Comparison of ENCODE assay signal across 24 cellular contexts in the genomic region with DNA sequence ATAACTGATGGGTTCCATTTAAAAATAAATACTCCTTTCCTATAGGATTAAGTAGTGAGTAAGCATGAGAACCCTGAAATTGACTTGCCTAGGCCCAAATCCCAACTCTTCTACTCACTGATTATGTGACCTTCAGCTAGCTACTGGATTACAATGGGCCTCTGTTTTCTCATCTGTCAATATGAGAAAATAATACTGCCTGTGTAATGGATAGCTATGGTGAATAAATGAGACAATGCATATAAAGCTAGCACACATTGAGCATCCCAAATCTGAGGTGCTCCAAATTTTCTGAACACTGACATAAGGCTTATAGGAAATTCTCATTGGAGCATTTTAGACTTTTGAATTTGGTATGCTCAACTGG. TPM values are rescaled to one million over a fixed set of nuclear protein-coding genes. Genes with fewer than 3 reads are reported as not detected.
DNase-seq lines count a peak whose midpoint lies in the region; ATAC-seq, FAIRE-seq and TF ChIP-seq lines count a peak whose summit lies in the region.
"Had no signal": no experiment of that assay in that cellular context is flagged by ENCODE, and none has a peak within 500 bp of the region (broad histone marks: within the 10 kb centered on the region; RNA-seq: fewer than 3 reads in every experiment).

No MANE protein-coding gene starts in this region.

- ATAC-seq in stimulated activated naive CD8-positive, alpha-beta T cell treated with anti-CD3 and anti-CD28 coated beads, Interleukin-15, amount 100 ng/mL, for 72 hours: no peak
- no peak for ATAC-seq in activated CD8-positive, alpha-beta T cell treated with anti-CD3 and anti-CD28 coated beads for 36 hours
- ATAC-seq: foreskin keratinocyte, left cardiac atrium had no signal

- no peaks in the 10 kb centered on the region for H3K9me3 Mint-ChIP-seq in stimulated activated naive CD8-positive, alpha-beta T cell treated with anti-CD3 and anti-CD28 coated beads, Interleukin-15, Interleukin-2, amounts not matched to agents 100 ng/mL and 50 ng/mL, for 24 hours
- H3K9me3 Mint-ChIP-seq in stimulated activated naive CD8-positive, alpha-beta T cell treated with anti-CD3 and anti-CD28 coated beads, Interleukin-15, amount 100 ng/mL, for 72 hours: no peaks in the 10 kb centered on the region
- H3K9me3 Mint-ChIP-seq in activated CD8-positive, alpha-beta T cell treated with anti-CD3 and anti-CD28 coated beads for 36 hours: no peaks in the 10 kb centered on the region
- H3K9me3 Mint-ChIP-seq: HFFc6 had no signal

- H3K27ac Mint-ChIP-seq in stimulated activated naive CD8-positive, alpha-beta T cell treated with anti-CD3 and anti-CD28 coated beads, Interleukin-15, Interleukin-2, amounts not matched to agents 100 ng/mL and 50 ng/mL, for 24 hours: peak overlapping the region; percentile 78
- H3K27ac Mint-ChIP-seq in stimulated activated naive CD8-positive, alpha-beta T cell treated with anti-CD3 and anti-CD28 coated beads, Interleukin-15, amount 100 ng/mL, for 72 hours: peak overlapping the region in 1 of 2 donors; percentile 22
- H3K27ac Mint-ChIP-seq in activated CD8-positive, alpha-beta T cell treated with anti-CD3 and anti-CD28 coated beads for 36 hours: peak overlapping the region; percentile 81
- H3K27ac Mint-ChIP-seq: HFFc6 had no signal

- peak overlapping the region; percentile 58 for H3K4me3 Mint-ChIP-seq in stimulated activated naive CD8-positive, alpha-beta T cell treated with anti-CD3 and anti-CD28 coated beads, Interleukin-15, Interleukin-2, amounts not matched to agents 100 ng/mL and 50 ng/mL, for 24 hours
- H3K4me3 Mint-ChIP-seq in stimulated activated naive CD8-positive, alpha-beta T cell treated with anti-CD3 and anti-CD28 coated beads, Interleukin-15, amount 100 ng/mL, for 72 hours: peak overlapping the region in 1 of 2 donors; percentile 21
- peak overlapping the region; percentile 47 for H3K4me3 Mint-ChIP-seq in activated CD8-positive, alpha-beta T cell treated with anti-CD3 and anti-CD28 coated beads for 36 hours
- H3K4me3 Mint-ChIP-seq: HFFc6 had no signal

- TF ChIP-seq POLR2A in Peyer's patch (IDR thresholded peaks at IDR 0.05): no peak

- intact Hi-C loops in activated CD8-positive, alpha-beta T cell treated with anti-CD3 and anti-CD28 coated beads for 36 hours (cut with micrococcal nuclease): no loop called here

- peak; percentile 51 for FAIRE-seq in frontal cortex (lab: Jason Lieb, UNC)
- FAIRE-seq: astrocyte had no signal

- no peak for DNase-seq in stimulated activated naive CD8-positive, alpha-beta T cell treated with anti-CD3 and anti-CD28 coated beads, Interleukin-15, amount 100 ng/mL, for 72 hours
- DNase-seq in activated CD8-positive, alpha-beta T cell treated with anti-CD3 and anti-CD28 coated beads for 36 hours: no peak
- DNase-seq in frontal cortex (ENCODE audit: low spot score in 2 of 2) (no peak), NCI-H510A treated with DMSO at 0.1 percent for 48 hours (lab: John Stamatoyannopoulos, UW) (no peak), Peyer's patch (no peak)
- DNase-seq in stimulated activated CD4-positive, alpha-beta T cell treated with anti-CD3 and anti-CD28 coated beads, Interleukin-12 subunit alpha, Interleukin-12 subunit beta, amount 100 ng/mL, for 4 hours: no peak
- DNase-seq: activated CD4-positive, alpha-beta T cell treated with anti-CD3 and anti-CD28 coated beads, Interleukin-2, amount 50 U/mL, for 4 hours; activated naive CD4-positive, alpha-beta T cell treated with anti-CD3 and anti-CD28 coated beads, Interleukin-2, amount 50 U/mL, for 16 hours; foreskin keratinocyte; GM23248; HFFc6; Kasumi-1; left cardiac atrium; MV-4-11; NCI-H1436 treated with DMSO at 0.1 percent for 48 hours; posterior cingulate gyrus; stimulated activated CD4-positive, alpha-beta T cell treated with anti-CD3 and anti-CD28 coated beads, Interleukin-15, amount 100 ng/mL, for 24 hours; T1000; thyroid gland had no signal

- peaks cover 10% of the 10 kb centered on the region for H3K36me3 Mint-ChIP-seq in stimulated activated naive CD8-positive, alpha-beta T cell treated with anti-CD3 and anti-CD28 coated beads, Interleukin-15, Interleukin-2, amounts not matched to agents 100 ng/mL and 50 ng/mL, for 24 hours (ENCODE audit: low read depth)
- H3K36me3 Mint-ChIP-seq in activated CD8-positive, alpha-beta T cell treated with anti-CD3 and anti-CD28 coated beads for 36 hours (ENCODE audit: low read depth): peaks cover 29% of the 10 kb centered on the region

- CTCF ChIA-PET in activated CD8-positive, alpha-beta T cell treated with anti-CD3 and anti-CD28 coated beads for 36 hours (lab: Charles Lee): interaction anchor here (0.7 to 10.4 kb wide), 16 partner anchors 8 to 643 kb away, joined by 3 to 84 read pairs (median 4); no protein-coding TSS in a partner anchor

- no peaks in the 10 kb centered on the region for H3K27me3 ChIP-seq in Peyer's patch
- H3K27me3 ChIP-seq: esophagus muscularis mucosa, foreskin keratinocyte, thyroid gland, vagina had no signal

- TF ChIP-seq CTCF in activated CD8-positive, alpha-beta T cell treated with anti-CD3 and anti-CD28 coated beads for 36 hours (IDR thresholded peaks at IDR 0.05): no peak
- no peak for TF ChIP-seq CTCF in Peyer's patch (IDR thresholded peaks at IDR 0.05)

- H3K4me1 ChIP-seq in Peyer's patch: peaks cover 0 to 8% (median 3%) of the 10 kb centered on the region in 4 donors
- H3K4me1 ChIP-seq: thyroid gland had no signal

- POLR2A ChIA-PET in activated CD8-positive, alpha-beta T cell treated with anti-CD3 and anti-CD28 coated beads for 36 hours (lab: Charles Lee): interaction anchor here (0.9 to 2.4 kb wide), 5 partner anchors 8 to 172 kb away, joined by 3 to 16 read pairs (median 6); no protein-coding TSS in a partner anchor

- no peaks in the 10 kb centered on the region for H3K27me3 Mint-ChIP-seq in stimulated activated naive CD8-positive, alpha-beta T cell treated with anti-CD3 and anti-CD28 coated beads, Interleukin-15, Interleukin-2, amounts not matched to agents 100 ng/mL and 50 ng/mL, for 24 hours
- no peaks in the 10 kb centered on the region for H3K27me3 Mint-ChIP-seq in stimulated activated naive CD8-positive, alpha-beta T cell treated with anti-CD3 and anti-CD28 coated beads, Interleukin-15, amount 100 ng/mL, for 72 hours
- no peaks in the 10 kb centered on the region for H3K27me3 Mint-ChIP-seq in activated CD8-positive, alpha-beta T cell treated with anti-CD3 and anti-CD28 coated beads for 36 hours

- H3K27ac ChIP-seq in temporal lobe (ENCODE audit: low read depth, low read length) (peak overlapping the region; percentile 95), Peyer's patch (no peak overlapping the region)
- H3K27ac ChIP-seq: esophagus muscularis mucosa, foreskin keratinocyte, GM23248, thyroid gland, vagina had no signal

- H3K4me3 ChIP-seq in Peyer's patch: no peak overlapping the region
- H3K4me3 ChIP-seq: esophagus muscularis mucosa, GM23248, thyroid gland, vagina had no signal

- no peaks in the 10 kb centered on the region for H3K9me3 ChIP-seq in Peyer's patch
- H3K9me3 ChIP-seq: esophagus muscularis mucosa, thyroid gland, vagina had no signal

- no peaks in the 10 kb centered on the region for H3K36me3 ChIP-seq in Peyer's patch
- H3K36me3 ChIP-seq: esophagus muscularis mucosa, thyroid gland, vagina had no signal

- H3K4me1 Mint-ChIP-seq in stimulated activated naive CD8-positive, alpha-beta T cell treated with anti-CD3 and anti-CD28 coated beads, Interleukin-15, Interleukin-2, amounts not matched to agents 100 ng/mL and 50 ng/mL, for 24 hours (ENCODE audit: low read depth): peaks cover 73% of the 10 kb centered on the region
- peaks cover 76% of the 10 kb centered on the region for H3K4me1 Mint-ChIP-seq in stimulated activated naive CD8-positive, alpha-beta T cell treated with anti-CD3 and anti-CD28 coated beads, Interleukin-15, amount 100 ng/mL, for 72 hours
- H3K4me1 Mint-ChIP-seq in activated CD8-positive, alpha-beta T cell treated with anti-CD3 and anti-CD28 coated beads for 36 hours (ENCODE audit: low read depth): peaks cover 72% of the 10 kb centered on the region

RNA-seq across cellular contexts. Expression of a gene that starts 5.3 kb away (rescaled TPM):
- 10 to 100 TPM; 34.4 to 37.4 TPM for total RNA-seq in activated CD8-positive, alpha-beta T cell treated with anti-CD3 and anti-CD28 coated beads for 36 hours
- total RNA-seq in frontal cortex (6.9 TPM), temporal lobe (7.6 TPM), Peyer's patch (1 to 10 TPM; 2.5 to 9.9 (median 4.0) TPM)
